Comparison of ENCODE assay signal across 5 cellular contexts in the genomic region with DNA sequence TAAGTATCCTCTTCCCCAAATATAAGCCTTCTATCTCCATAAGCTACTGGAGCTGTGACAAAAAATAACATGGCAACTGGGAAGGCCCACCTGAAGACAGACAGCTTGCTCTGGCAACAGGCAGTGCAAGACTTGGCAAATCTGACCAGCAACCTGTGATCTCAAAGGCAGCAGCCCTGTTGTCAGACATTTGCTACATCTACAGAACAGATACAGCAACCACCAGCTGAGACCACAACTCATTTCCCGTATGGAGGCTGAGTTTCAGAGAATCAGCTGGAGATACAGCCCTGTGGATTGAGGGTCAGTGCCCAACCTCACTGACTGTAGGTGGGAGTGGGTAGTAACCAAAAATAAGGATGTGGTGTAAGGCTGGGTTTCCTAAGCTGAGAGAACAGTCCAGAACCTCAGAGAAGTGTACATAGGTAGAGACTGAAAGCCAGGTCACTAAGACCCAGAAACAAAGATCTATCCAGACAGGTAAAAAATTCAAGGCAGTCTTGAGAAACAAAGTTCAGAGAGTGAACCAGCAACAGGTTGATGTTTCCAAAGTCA. TPM values are rescaled to one million over a fixed set of nuclear protein-coding genes. Genes with fewer than 3 reads are reported as not detected.
"Had no signal": no experiment of that assay in that cellular context is flagged by ENCODE, and none has a peak within 500 bp of the region (broad histone marks: within the 10 kb centered on the region; RNA-seq: fewer than 3 reads in every experiment).

No MANE protein-coding gene starts in this region.

RNA-seq across cellular contexts. Expression of gene NUDT4B, which starts 31.5 kb away (rescaled TPM):
- total RNA-seq: left ventricle myocardium inferior, mesothelial cell of epicardium, neural crest cell, sciatic nerve, vagina had no signal
